In the genomic region with DNA sequence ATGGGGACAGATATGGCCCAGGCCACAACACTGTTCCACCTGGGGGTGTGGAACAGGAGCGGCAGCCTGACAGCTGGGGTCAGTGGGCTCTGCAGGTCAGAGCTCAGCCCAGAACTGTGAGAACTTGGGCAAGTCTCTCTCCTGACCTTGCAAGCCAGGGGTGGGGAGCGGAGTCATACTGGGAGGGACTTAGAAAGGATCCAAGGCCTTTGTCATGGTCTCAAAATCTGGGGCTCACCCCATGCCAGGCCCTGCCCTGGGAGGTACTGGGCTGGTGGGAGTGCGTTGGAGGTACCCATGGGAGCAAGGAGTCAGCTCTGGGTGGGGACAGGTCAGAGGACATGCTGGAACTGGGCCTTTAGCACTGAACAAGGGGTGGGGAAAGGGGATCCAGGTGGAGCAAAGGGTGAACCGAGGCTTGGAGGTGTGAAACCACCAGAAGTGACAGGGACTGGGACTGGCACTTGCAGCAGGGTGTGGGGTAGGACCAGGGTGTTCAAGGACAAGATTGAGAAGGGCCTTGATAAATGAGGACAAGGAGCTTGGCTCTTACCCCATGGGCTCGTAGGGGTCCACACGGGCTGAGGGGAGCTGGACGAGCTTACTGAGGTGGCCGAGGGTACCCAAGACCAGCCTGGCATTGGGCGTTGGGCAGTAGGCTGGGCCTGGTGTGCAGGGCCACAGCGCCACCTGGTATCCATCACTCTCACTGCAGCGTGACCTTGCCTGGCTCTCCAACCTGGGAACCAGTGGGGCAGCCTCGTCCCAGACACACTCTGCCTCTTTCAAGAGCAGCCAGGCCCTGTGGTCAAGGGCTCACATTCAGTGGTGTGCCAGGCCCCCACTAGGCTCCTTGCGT, we compare ENCODE assay signal across 7 cellular contexts. TPM values are rescaled to one million over a fixed set of nuclear protein-coding genes. Genes with fewer than 3 reads are reported as not detected.
DNase-seq lines count a peak whose midpoint lies in the region; ATAC-seq and TF ChIP-seq lines count a peak whose summit lies in the region.

No MANE protein-coding gene starts in this region.

- H3K9me3 Mint-ChIP-seq in stimulated activated naive CD8-positive, alpha-beta T cell treated with anti-CD3 and anti-CD28 coated beads, Interleukin-15, amount 100 ng/mL, for 72 hours: no peaks in the 10 kb centered on the region

- intact Hi-C loops in colonic mucosa (cut with DNase I): loop anchor here (5.0 kb wide), 1 partner anchor 55 kb away; the partner anchor contains the start of gene POLR3H

- peak; percentile 65 for TF ChIP-seq CTCF in colonic mucosa (IDR thresholded peaks at IDR 0.05)

- DNase-seq in Daoy (ENCODE audit: low read depth) (peak; percentile 65), HUDEP-2 (lab: John Stamatoyannopoulos, UW; ENCODE audit: unreplicated experiment in 76 of 76) (peak in 57 of 76 experiments; percentile 13 to 75 (median 45)), colonic mucosa (peak; percentile 57), left lobe of liver (ENCODE audit: low spot score) (peak; percentile 65)
- peak in 1 of 2 donors; percentile 42 for DNase-seq in stimulated activated naive CD8-positive, alpha-beta T cell treated with anti-CD3 and anti-CD28 coated beads, Interleukin-15, amount 100 ng/mL, for 72 hours

- no peaks in the 10 kb centered on the region for H3K36me3 ChIP-seq in colonic mucosa

- H3K27me3 ChIP-seq in colonic mucosa: no peaks in the 10 kb centered on the region

- H3K27me3 Mint-ChIP-seq in stimulated activated naive CD8-positive, alpha-beta T cell treated with anti-CD3 and anti-CD28 coated beads, Interleukin-15, amount 100 ng/mL, for 72 hours: no peaks in the 10 kb centered on the region

- H3K4me1 Mint-ChIP-seq in stimulated activated naive CD8-positive, alpha-beta T cell treated with anti-CD3 and anti-CD28 coated beads, Interleukin-15, amount 100 ng/mL, for 72 hours: peaks cover 10% of the 10 kb centered on the region

- ATAC-seq in SK-N-SH treated with all-trans-retinoic acid at 6 μM for 48 hours (peak; percentile 94), left lobe of liver (peak; percentile 94), GM18520 (IDR thresholded peaks at IDR 0.05; ENCODE audit: unreplicated experiment) (no peak)
- peak; percentile 81 for ATAC-seq in stimulated activated naive CD8-positive, alpha-beta T cell treated with anti-CD3 and anti-CD28 coated beads, Interleukin-15, amount 100 ng/mL, for 72 hours

- H3K27ac ChIP-seq in colonic mucosa: no peak overlapping the region

- H3K4me3 Mint-ChIP-seq in stimulated activated naive CD8-positive, alpha-beta T cell treated with anti-CD3 and anti-CD28 coated beads, Interleukin-15, amount 100 ng/mL, for 72 hours: no peak overlapping the region

- no peak overlapping the region for H3K4me3 ChIP-seq in colonic mucosa

- no peak overlapping the region for H3K9ac ChIP-seq in colonic mucosa (ENCODE audit: low read depth in 2 of 2, low read length in 2 of 2)

- H3K9me3 ChIP-seq in colonic mucosa: no peaks in the 10 kb centered on the region

- H3K4me1 ChIP-seq in colonic mucosa: no peaks in the 10 kb centered on the region

- H3K27ac Mint-ChIP-seq in stimulated activated naive CD8-positive, alpha-beta T cell treated with anti-CD3 and anti-CD28 coated beads, Interleukin-15, amount 100 ng/mL, for 72 hours: no peak overlapping the region

TF ChIP-seq in SK-N-SH treated with all-trans-retinoic acid at 6 μM for 48 hours, 23 proteins besides CTCF, POLR2A, EP300 and RAD21 (continues in another document):
- TF ChIP-seq ESRRG (CRISPR knock-in tag; IDR thresholded peaks at IDR 0.05) (no peak), ISL1 (CRISPR knock-in tag; IDR thresholded peaks at IDR 0.05) (no peak), OSR1 (CRISPR knock-in tag; IDR thresholded peaks at IDR 0.05) (no peak), ZNF70 (CRISPR knock-in tag; IDR thresholded peaks at IDR 0.05) (no peak), BACH2 (CRISPR knock-in tag; IDR thresholded peaks at IDR 0.05; ENCODE audit: borderline replicate concordance) (no peak), POU6F1 (CRISPR knock-in tag; IDR thresholded peaks at IDR 0.05; ENCODE audit: borderline replicate concordance, low read depth) (no peak), ZFP30 (CRISPR knock-in tag; IDR thresholded peaks at IDR 0.05) (no peak), CSDC2 (CRISPR knock-in tag; IDR thresholded peaks at IDR 0.05) (no peak), ARNTL (CRISPR knock-in tag; IDR thresholded peaks at IDR 0.05; ENCODE audit: borderline replicate concordance, low read depth) (no peak), TOX (CRISPR knock-in tag; IDR thresholded peaks at IDR 0.05; ENCODE audit: borderline replicate concordance) (no peak), TCF4 (CRISPR knock-in tag; IDR thresholded peaks at IDR 0.05; ENCODE audit: borderline replicate concordance) (no peak), ZC3H10 (CRISPR knock-in tag; IDR thresholded peaks at IDR 0.05) (no peak), CSRNP3 (CRISPR knock-in tag; IDR thresholded peaks at IDR 0.05) (no peak), SNAI2 (CRISPR knock-in tag; IDR thresholded peaks at IDR 0.05) (no peak), ZFP3 (CRISPR knock-in tag; IDR thresholded peaks at IDR 0.05) (no peak), CREB5 (CRISPR knock-in tag; IDR thresholded peaks at IDR 0.05; ENCODE audit: low read depth) (no peak), PATZ1 (CRISPR knock-in tag; IDR thresholded peaks at IDR 0.05; ENCODE audit: borderline replicate concordance) (no peak), PPARA (CRISPR knock-in tag; IDR thresholded peaks at IDR 0.05; ENCODE audit: borderline replicate concordance) (no peak)

RNA-seq across cellular contexts. Expression of gene PMM1, which starts 7.4 kb away (rescaled TPM):
- 10.4 and 12.2 TPM in 2 replicates for total RNA-seq in Daoy (2014; rRNA removed; shearing (Covaris generic))
- total RNA-seq in colonic mucosa: 10 to 100 TPM; 49.3 to 53.2 TPM
- total RNA-seq in left lobe of liver: 51.8 TPM

RNA-seq across cellular contexts. Expression of gene DESI1, which starts 23.8 kb away (rescaled TPM):
- 17.1 and 20.4 TPM in 2 replicates for total RNA-seq in Daoy (2014; rRNA removed; shearing (Covaris generic))
- total RNA-seq in colonic mucosa (10 to 100 TPM; 19.2 to 32.1 TPM), left lobe of liver (40.5 TPM)

RNA-seq across cellular contexts. Expression of gene XRCC6, which starts 24.1 kb away (rescaled TPM):
- total RNA-seq in Daoy (2014; rRNA removed; shearing (Covaris generic)): 590 and 694 TPM in 2 replicates
- total RNA-seq in colonic mucosa (100 to 1,000 TPM; 203 to 312 TPM), left lobe of liver (65.9 TPM)

RNA-seq across cellular contexts. Expression of gene CSDC2, which starts 36.2 kb away (rescaled TPM):
- 0.34 TPM in 1 of 2 replicates, not detected in the other for total RNA-seq in Daoy (2014; rRNA removed; shearing (Covaris generic))
- total RNA-seq in colonic mucosa (1 to 10 TPM in 1 of 2 donors, under 1 TPM in 1; 0.44 to 1.4 TPM), left lobe of liver (0.88 TPM)

RNA-seq across cellular contexts. Expression of gene POLR3H, which starts 52.7 kb away (rescaled TPM):
- 10.9 and 17.3 TPM in 2 replicates for total RNA-seq in Daoy (2014; rRNA removed; shearing (Covaris generic))
- total RNA-seq in colonic mucosa: 10 to 100 TPM in 1 of 2 donors, 1 to 10 TPM in 1; 9.2 to 20.0 TPM
- 22.5 TPM for total RNA-seq in left lobe of liver
